ENCODE assay signal across 1 cellular context in genomic region chr1:237043846-237044636, GRCh38.
TF ChIP-seq lines count a peak whose summit lies in the region.

No MANE protein-coding gene starts in this region.

TF ChIP-seq in GM23338, 12 proteins besides CTCF, POLR2A, EP300 and RAD21 (continued from another document):
- TF ChIP-seq ZNF462 (CRISPR knock-in tag; IDR thresholded peaks at IDR 0.05), result no peak
- TF ChIP-seq ZNF331 (CRISPR knock-in tag; IDR thresholded peaks at IDR 0.05; ENCODE audit: low read depth), result no peak
- TF ChIP-seq EZH2 (IDR thresholded peaks at IDR 0.05; ENCODE audit: low read depth, unreplicated experiment), result no peak
- TF ChIP-seq ZNF114 (CRISPR knock-in tag; IDR thresholded peaks at IDR 0.05), result no peak
- TF ChIP-seq EZH2phosphoT487 (IDR thresholded peaks at IDR 0.05; ENCODE audit: unreplicated experiment), result no peak
- TF ChIP-seq NANOG (IDR thresholded peaks at IDR 0.05; ENCODE audit: borderline replicate concordance), result no peak
